8 cellular contexts compared by ENCODE assay signal in genomic region chr5:122774861-122775712, GRCh38. TPM values are rescaled to one million over a fixed set of nuclear protein-coding genes. Genes with fewer than 3 reads are reported as not detected.
DNase-seq lines count a peak whose midpoint lies in the region; ATAC-seq, FAIRE-seq and TF ChIP-seq lines count a peak whose summit lies in the region.

TSS of gene SNX2 (plus strand) at chr5:122775080. CDS start at chr5:122775104, 24 bp downstream.

- no peak for TF ChIP-seq CTCF in right atrium auricular region (IDR thresholded peaks at IDR 0.05)

- DNase-seq in GM12892 (ENCODE audit: insufficient read length), result peak; percentile 64
- DNase-seq in NCI-H128 (lab: John Stamatoyannopoulos, UW; ENCODE audit: unreplicated experiment), result peak; percentile 30
- DNase-seq in T-helper 2 cell, result peak; percentile 82 to 94 (median 84)
- peak; percentile 92 for DNase-seq in right atrium auricular region (ENCODE audit: low spot score)
- peak; percentile 57 for DNase-seq in pulmonary artery endothelial cell (ENCODE audit: low read depth, low spot score)
- DNase-seq in urothelium cell line (ENCODE audit: low spot score), result peak; percentile 94

- peak; percentile 90 for ATAC-seq in HG02678 (IDR thresholded peaks at IDR 0.05; ENCODE audit: unreplicated experiment)

- H3K4me3 ChIP-seq in right atrium auricular region, result peak within 1 kb of the TSS; percentile 93

- H3K27ac ChIP-seq in angular gyrus (ENCODE audit: low read depth, low read length) (peak within 1 kb of the TSS; percentile 87), right atrium auricular region (peak within 1 kb of the TSS; percentile 91 to 92)

- no peaks in the 10 kb centered on the region for H3K9me3 ChIP-seq in right atrium auricular region

- H3K4me1 ChIP-seq in right atrium auricular region, result peaks cover 0 to 15% of the 10 kb centered on the region in 2 donors

- TF ChIP-seq POLR2A in GM12892 (IDR thresholded peaks at IDR 0.05; ENCODE audit: low read depth, low read length), result peak; percentile 83

- H3K36me3 ChIP-seq in right atrium auricular region, result no peaks in the 10 kb centered on the region

- peak; percentile 97 for FAIRE-seq in GM12892 (lab: Jason Lieb, UNC)
- peak; percentile 66 for FAIRE-seq in urothelium cell line (lab: Jason Lieb, UNC)

- H3K27me3 ChIP-seq in right atrium auricular region, result no peaks in the 10 kb centered on the region

RNA-seq across cellular contexts. Expression of gene SNX2, which starts in this region (rescaled TPM):
- polyA plus RNA-seq in GM12892 (2012; ENCODE audit: missing spikeins), result 67.9 TPM
- total RNA-seq in right atrium auricular region (10 to 100 TPM; 27.4 to 27.7 TPM), pulmonary artery endothelial cell (57.8 and 64.7 TPM in 2 replicates)

Comparison
In these comparisons a context has a peak if more than half of its experiments do, and no peak if none do; other contexts are left out.
1. Peak in every context shown above with its lines: DNase-seq, ATAC-seq, H3K4me3 ChIP-seq and H3K27ac ChIP-seq.
2. DNase-seq: peak in every context shown above with its lines; median percentile 94 in urothelium cell line; 92 in right atrium auricular region; 84 in T-helper 2 cell; 64 in GM12892; 57 in pulmonary artery endothelial cell; 30 in NCI-H128.